Comparison of ENCODE assay signal across 1 cellular context in the genomic region with DNA sequence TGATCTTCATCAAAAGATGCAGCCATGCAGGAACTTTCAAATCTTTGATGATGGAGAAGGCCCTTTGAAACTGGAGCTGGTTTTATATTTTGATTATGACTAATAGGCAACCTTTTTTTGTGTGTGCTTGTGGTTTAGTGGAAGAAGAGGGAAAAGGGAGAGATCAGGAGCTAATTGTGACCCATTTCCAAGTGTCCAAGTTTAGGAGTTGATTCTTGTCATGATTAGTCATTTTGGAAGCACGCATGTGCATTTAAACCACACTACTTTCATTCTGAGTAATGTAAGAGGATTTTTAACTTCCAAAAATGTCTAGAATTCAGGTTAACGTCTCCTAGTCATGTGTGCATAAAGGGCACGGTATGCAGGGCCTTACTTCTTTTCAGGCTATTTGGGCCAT.
TF ChIP-seq lines count a peak whose summit lies in the region.

No MANE protein-coding gene starts in this region.

TF ChIP-seq in GM12878, 131 proteins besides CTCF, POLR2A, EP300 and RAD21 (continued from another document and continues in another):
- TF ChIP-seq, protein P1, sequence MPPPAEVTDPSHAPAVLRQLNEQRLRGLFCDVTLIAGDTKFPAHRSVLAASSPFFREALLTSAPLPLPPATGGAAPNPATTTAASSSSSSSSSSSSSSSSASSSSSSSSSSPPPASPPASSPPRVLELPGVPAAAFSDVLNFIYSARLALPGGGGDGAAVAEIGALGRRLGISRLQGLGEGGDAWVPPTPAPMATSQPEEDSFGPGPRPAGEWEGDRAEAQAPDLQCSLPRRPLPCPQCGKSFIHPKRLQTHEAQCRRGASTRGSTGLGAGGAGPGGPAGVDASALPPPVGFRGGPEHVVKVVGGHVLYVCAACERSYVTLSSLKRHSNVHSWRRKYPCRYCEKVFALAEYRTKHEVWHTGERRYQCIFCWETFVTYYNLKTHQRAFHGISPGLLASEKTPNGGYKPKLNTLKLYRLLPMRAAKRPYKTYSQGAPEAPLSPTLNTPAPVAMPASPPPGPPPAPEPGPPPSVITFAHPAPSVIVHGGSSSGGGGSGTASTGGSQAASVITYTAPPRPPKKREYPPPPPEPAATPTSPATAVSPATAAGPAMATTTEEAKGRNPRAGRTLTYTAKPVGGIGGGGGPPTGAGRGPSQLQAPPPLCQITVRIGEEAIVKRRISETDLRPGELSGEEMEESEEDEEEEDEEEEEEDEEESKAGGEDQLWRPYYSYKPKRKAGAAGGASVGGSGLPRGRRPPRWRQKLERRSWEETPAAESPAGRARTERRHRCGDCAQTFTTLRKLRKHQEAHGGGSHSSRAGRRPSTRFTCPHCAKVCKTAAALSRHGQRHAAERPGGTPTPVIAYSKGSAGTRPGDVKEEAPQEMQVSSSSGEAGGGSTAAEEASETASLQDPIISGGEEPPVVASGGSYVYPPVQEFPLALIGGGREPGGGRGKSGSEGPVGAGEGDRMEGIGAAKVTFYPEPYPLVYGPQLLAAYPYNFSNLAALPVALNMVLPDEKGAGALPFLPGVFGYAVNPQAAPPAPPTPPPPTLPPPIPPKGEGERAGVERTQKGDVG (CRISPR knock-in tag; IDR thresholded peaks at IDR 0.05), result peak; percentile 40; the same call in 1 of the 2 replicates
- TF ChIP-seq, protein P2, sequence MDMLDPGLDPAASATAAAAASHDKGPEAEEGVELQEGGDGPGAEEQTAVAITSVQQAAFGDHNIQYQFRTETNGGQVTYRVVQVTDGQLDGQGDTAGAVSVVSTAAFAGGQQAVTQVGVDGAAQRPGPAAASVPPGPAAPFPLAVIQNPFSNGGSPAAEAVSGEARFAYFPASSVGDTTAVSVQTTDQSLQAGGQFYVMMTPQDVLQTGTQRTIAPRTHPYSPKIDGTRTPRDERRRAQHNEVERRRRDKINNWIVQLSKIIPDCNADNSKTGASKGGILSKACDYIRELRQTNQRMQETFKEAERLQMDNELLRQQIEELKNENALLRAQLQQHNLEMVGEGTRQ (IDR thresholded peaks at IDR 0.05; ENCODE audit: borderline replicate concordance, low read depth, low read length), result no peak
- TF ChIP-seq, protein P3, sequence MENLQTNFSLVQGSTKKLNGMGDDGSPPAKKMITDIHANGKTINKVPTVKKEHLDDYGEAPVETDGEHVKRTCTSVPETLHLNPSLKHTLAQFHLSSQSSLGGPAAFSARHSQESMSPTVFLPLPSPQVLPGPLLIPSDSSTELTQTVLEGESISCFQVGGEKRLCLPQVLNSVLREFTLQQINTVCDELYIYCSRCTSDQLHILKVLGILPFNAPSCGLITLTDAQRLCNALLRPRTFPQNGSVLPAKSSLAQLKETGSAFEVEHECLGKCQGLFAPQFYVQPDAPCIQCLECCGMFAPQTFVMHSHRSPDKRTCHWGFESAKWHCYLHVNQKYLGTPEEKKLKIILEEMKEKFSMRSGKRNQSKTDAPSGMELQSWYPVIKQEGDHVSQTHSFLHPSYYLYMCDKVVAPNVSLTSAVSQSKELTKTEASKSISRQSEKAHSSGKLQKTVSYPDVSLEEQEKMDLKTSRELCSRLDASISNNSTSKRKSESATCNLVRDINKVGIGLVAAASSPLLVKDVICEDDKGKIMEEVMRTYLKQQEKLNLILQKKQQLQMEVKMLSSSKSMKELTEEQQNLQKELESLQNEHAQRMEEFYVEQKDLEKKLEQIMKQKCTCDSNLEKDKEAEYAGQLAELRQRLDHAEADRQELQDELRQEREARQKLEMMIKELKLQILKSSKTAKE (IDR thresholded peaks at IDR 0.05; ENCODE audit: low read depth, poor library complexity, severe bottlenecking), result peak; percentile 95
- TF ChIP-seq GABPA (IDR thresholded peaks at IDR 0.05; ENCODE audit: low read depth) (peak; percentile 63; the same call in 1 of the 2 replicates), RB1 (IDR thresholded peaks at IDR 0.05; ENCODE audit: borderline replicate concordance) (no peak), PAX5 (IDR thresholded peaks at IDR 0.05; ENCODE audit: borderline replicate concordance, low read depth, low read length) (peak; percentile 88), EZH2 (IDR thresholded peaks at IDR 0.05; ENCODE audit: borderline replicate concordance, control insufficient read depth, low read depth, low read length) (0 out of 2 replicates have a peak, but pooled peaks have one; percentile 67), ASH2L (IDR thresholded peaks at IDR 0.05; ENCODE audit: borderline replicate concordance, low read depth) (no peak), YBX1 (IDR thresholded peaks at IDR 0.05) (no peak), CEBPB (IDR thresholded peaks at IDR 0.05; ENCODE audit: borderline replicate concordance in 1 of 2, low read depth in 2 of 2, low read length in 2 of 2) (peak in 1 of 2 experiments; percentile 94; a peak in 1 of 4 replicates), RAD51 (IDR thresholded peaks at IDR 0.05) (peak; percentile 54), RBBP5 (conservative IDR thresholded peaks at IDR 0.05) (no peak), DPF2 (IDR thresholded peaks at IDR 0.05) (peak; percentile 96), JUNB (IDR thresholded peaks at IDR 0.05) (peak; percentile 100), SREBF2 (IDR thresholded peaks at IDR 0.05; ENCODE audit: low read length) (no peak), KDM1A (IDR thresholded peaks at IDR 0.05; ENCODE audit: borderline replicate concordance) (no peak), ZSCAN29 (IDR thresholded peaks at IDR 0.05) (no peak), TARDBP (IDR thresholded peaks at IDR 0.05; ENCODE audit: borderline replicate concordance) (no peak), CHD1 (IDR thresholded peaks at IDR 0.05; ENCODE audit: low read depth, low read length) (no peak), SMAD5 (IDR thresholded peaks at IDR 0.05; ENCODE audit: low read depth) (no peak), BMI1 (IDR thresholded peaks at IDR 0.05; ENCODE audit: borderline replicate concordance) (peak; percentile 74; the same call in 1 of the 2 replicates), CHD2 (IDR thresholded peaks at IDR 0.05; ENCODE audit: borderline replicate concordance, low read depth, low read length) (peak; percentile 62; the same call in 1 of the 2 replicates), LARP7 (IDR thresholded peaks at IDR 0.05) (no peak), NFYA (IDR thresholded peaks at IDR 0.05; ENCODE audit: borderline replicate concordance, low read depth, low read length) (no peak), TCF12 (IDR thresholded peaks at IDR 0.05; ENCODE audit: low read depth, low read length) (peak; percentile 72; the same call in 1 of the 2 replicates), ETV6 (conservative IDR thresholded peaks at IDR 0.05 in 1 of 2, IDR thresholded peaks at IDR 0.05 in 1 of 2; ENCODE audit: borderline replicate concordance in 1 of 2, low read depth in 1 of 2) (peak in 1 of 2 experiments; percentile 86; a peak in 2 of 4 replicates), POLR2AphosphoS5 (IDR thresholded peaks at IDR 0.05; ENCODE audit: low read length) (no peak), MEF2A (IDR thresholded peaks at IDR 0.05; ENCODE audit: insufficient read depth, low read depth, low read length) (peak; percentile 94), IKZF1 (conservative IDR thresholded peaks at IDR 0.05) (peak; percentile 98), SREBF1 (IDR thresholded peaks at IDR 0.05; ENCODE audit: low read length) (no peak), STAT1 (conservative IDR thresholded peaks at IDR 0.05) (no peak)
- TF ChIP-seq, protein P4, sequence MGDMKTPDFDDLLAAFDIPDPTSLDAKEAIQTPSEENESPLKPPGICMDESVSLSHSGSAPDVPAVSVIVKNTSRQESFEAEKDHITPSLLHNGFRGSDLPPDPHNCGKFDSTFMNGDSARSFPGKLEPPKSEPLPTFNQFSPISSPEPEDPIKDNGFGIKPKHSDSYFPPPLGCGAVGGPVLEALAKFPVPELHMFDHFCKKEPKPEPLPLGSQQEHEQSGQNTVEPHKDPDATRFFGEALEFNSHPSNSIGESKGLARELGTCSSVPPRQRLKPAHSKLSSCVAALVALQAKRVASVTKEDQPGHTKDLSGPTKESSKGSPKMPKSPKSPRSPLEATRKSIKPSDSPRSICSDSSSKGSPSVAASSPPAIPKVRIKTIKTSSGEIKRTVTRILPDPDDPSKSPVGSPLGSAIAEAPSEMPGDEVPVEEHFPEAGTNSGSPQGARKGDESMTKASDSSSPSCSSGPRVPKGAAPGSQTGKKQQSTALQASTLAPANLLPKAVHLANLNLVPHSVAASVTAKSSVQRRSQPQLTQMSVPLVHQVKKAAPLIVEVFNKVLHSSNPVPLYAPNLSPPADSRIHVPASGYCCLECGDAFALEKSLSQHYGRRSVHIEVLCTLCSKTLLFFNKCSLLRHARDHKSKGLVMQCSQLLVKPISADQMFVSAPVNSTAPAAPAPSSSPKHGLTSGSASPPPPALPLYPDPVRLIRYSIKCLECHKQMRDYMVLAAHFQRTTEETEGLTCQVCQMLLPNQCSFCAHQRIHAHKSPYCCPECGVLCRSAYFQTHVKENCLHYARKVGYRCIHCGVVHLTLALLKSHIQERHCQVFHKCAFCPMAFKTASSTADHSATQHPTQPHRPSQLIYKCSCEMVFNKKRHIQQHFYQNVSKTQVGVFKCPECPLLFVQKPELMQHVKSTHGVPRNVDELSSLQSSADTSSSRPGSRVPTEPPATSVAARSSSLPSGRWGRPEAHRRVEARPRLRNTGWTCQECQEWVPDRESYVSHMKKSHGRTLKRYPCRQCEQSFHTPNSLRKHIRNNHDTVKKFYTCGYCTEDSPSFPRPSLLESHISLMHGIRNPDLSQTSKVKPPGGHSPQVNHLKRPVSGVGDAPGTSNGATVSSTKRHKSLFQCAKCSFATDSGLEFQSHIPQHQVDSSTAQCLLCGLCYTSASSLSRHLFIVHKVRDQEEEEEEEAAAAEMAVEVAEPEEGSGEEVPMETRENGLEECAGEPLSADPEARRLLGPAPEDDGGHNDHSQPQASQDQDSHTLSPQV (IDR thresholded peaks at IDR 0.05), result no peak
- TF ChIP-seq, protein P5, sequence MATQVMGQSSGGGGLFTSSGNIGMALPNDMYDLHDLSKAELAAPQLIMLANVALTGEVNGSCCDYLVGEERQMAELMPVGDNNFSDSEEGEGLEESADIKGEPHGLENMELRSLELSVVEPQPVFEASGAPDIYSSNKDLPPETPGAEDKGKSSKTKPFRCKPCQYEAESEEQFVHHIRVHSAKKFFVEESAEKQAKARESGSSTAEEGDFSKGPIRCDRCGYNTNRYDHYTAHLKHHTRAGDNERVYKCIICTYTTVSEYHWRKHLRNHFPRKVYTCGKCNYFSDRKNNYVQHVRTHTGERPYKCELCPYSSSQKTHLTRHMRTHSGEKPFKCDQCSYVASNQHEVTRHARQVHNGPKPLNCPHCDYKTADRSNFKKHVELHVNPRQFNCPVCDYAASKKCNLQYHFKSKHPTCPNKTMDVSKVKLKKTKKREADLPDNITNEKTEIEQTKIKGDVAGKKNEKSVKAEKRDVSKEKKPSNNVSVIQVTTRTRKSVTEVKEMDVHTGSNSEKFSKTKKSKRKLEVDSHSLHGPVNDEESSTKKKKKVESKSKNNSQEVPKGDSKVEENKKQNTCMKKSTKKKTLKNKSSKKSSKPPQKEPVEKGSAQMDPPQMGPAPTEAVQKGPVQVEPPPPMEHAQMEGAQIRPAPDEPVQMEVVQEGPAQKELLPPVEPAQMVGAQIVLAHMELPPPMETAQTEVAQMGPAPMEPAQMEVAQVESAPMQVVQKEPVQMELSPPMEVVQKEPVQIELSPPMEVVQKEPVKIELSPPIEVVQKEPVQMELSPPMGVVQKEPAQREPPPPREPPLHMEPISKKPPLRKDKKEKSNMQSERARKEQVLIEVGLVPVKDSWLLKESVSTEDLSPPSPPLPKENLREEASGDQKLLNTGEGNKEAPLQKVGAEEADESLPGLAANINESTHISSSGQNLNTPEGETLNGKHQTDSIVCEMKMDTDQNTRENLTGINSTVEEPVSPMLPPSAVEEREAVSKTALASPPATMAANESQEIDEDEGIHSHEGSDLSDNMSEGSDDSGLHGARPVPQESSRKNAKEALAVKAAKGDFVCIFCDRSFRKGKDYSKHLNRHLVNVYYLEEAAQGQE (IDR thresholded peaks at IDR 0.05; ENCODE audit: low read depth, low read length), result no peak
- TF ChIP-seq, protein P6, sequence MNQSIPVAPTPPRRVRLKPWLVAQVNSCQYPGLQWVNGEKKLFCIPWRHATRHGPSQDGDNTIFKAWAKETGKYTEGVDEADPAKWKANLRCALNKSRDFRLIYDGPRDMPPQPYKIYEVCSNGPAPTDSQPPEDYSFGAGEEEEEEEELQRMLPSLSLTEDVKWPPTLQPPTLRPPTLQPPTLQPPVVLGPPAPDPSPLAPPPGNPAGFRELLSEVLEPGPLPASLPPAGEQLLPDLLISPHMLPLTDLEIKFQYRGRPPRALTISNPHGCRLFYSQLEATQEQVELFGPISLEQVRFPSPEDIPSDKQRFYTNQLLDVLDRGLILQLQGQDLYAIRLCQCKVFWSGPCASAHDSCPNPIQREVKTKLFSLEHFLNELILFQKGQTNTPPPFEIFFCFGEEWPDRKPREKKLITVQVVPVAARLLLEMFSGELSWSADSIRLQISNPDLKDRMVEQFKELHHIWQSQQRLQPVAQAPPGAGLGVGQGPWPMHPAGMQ (IDR thresholded peaks at IDR 0.05; ENCODE audit: borderline replicate concordance), result no peak
- TF ChIP-seq, protein P7, sequence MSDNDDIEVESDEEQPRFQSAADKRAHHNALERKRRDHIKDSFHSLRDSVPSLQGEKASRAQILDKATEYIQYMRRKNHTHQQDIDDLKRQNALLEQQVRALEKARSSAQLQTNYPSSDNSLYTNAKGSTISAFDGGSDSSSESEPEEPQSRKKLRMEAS (IDR thresholded peaks at IDR 0.05; ENCODE audit: low read depth, low read length), result no peak
- TF ChIP-seq, protein P8, sequence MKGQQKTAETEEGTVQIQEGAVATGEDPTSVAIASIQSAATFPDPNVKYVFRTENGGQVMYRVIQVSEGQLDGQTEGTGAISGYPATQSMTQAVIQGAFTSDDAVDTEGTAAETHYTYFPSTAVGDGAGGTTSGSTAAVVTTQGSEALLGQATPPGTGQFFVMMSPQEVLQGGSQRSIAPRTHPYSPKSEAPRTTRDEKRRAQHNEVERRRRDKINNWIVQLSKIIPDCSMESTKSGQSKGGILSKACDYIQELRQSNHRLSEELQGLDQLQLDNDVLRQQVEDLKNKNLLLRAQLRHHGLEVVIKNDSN (IDR thresholded peaks at IDR 0.05; ENCODE audit: borderline replicate concordance, extremely low read length, insufficient read depth, low read depth, low read length), result no peak
- TF ChIP-seq, protein P9, sequence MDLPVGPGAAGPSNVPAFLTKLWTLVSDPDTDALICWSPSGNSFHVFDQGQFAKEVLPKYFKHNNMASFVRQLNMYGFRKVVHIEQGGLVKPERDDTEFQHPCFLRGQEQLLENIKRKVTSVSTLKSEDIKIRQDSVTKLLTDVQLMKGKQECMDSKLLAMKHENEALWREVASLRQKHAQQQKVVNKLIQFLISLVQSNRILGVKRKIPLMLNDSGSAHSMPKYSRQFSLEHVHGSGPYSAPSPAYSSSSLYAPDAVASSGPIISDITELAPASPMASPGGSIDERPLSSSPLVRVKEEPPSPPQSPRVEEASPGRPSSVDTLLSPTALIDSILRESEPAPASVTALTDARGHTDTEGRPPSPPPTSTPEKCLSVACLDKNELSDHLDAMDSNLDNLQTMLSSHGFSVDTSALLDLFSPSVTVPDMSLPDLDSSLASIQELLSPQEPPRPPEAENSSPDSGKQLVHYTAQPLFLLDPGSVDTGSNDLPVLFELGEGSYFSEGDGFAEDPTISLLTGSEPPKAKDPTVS (IDR thresholded peaks at IDR 0.05; ENCODE audit: low read depth, low read length), result no peak
- TF ChIP-seq, protein P10, sequence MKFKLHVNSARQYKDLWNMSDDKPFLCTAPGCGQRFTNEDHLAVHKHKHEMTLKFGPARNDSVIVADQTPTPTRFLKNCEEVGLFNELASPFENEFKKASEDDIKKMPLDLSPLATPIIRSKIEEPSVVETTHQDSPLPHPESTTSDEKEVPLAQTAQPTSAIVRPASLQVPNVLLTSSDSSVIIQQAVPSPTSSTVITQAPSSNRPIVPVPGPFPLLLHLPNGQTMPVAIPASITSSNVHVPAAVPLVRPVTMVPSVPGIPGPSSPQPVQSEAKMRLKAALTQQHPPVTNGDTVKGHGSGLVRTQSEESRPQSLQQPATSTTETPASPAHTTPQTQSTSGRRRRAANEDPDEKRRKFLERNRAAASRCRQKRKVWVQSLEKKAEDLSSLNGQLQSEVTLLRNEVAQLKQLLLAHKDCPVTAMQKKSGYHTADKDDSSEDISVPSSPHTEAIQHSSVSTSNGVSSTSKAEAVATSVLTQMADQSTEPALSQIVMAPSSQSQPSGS (IDR thresholded peaks at IDR 0.05; ENCODE audit: low read length), result peak; percentile 95
